In the genomic region with DNA sequence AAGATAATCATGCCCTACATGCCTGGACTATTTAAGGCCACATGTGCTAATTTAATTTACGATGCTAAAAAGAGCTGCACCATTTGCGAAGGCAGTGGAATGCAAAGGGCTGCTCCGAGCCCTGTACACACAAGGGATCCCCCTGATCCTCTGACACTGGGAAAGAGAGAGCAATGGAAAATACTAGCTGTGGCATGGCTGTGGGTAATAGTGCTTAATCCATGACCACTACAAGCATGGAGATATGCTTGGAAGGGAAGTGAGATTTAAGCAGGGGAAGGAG, we compare ENCODE assay signal across 1 cellular context.
TF ChIP-seq lines count a peak whose summit lies in the region.

No MANE protein-coding gene starts in this region.

TF ChIP-seq in GM23338, 12 proteins besides CTCF, POLR2A, EP300 and RAD21:
- TF ChIP-seq ZNF462 (CRISPR knock-in tag; IDR thresholded peaks at IDR 0.05) (no peak), STAT1 (IDR thresholded peaks at IDR 0.05; ENCODE audit: unreplicated experiment) (no peak), ZNF331 (CRISPR knock-in tag; IDR thresholded peaks at IDR 0.05; ENCODE audit: low read depth) (no peak), CREB1 (CRISPR knock-in tag; IDR thresholded peaks at IDR 0.05; ENCODE audit: low read depth) (no peak), EZH2phosphoT487 (IDR thresholded peaks at IDR 0.05; ENCODE audit: unreplicated experiment) (no peak)
- TF ChIP-seq, protein P1, sequence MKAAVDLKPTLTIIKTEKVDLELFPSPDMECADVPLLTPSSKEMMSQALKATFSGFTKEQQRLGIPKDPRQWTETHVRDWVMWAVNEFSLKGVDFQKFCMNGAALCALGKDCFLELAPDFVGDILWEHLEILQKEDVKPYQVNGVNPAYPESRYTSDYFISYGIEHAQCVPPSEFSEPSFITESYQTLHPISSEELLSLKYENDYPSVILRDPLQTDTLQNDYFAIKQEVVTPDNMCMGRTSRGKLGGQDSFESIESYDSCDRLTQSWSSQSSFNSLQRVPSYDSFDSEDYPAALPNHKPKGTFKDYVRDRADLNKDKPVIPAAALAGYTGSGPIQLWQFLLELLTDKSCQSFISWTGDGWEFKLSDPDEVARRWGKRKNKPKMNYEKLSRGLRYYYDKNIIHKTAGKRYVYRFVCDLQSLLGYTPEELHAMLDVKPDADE (IDR thresholded peaks at IDR 0.05) = no peak
